ENCODE assay signal across 24 cellular contexts in genomic region chr17:79251824-79252223, GRCh38.
"Had no signal": no experiment of that assay in that cellular context is flagged by ENCODE, and none has a peak within 500 bp of the region (broad histone marks: within the 10 kb centered on the region; RNA-seq: fewer than 3 reads in every experiment).

No MANE protein-coding gene starts in this region.

- DNase-seq: activated CD4-positive, alpha-beta T cell treated with anti-CD3 and anti-CD28 coated beads for 48 hours; activated CD4-positive, alpha-beta T cell treated with anti-CD3 and anti-CD28 coated beads, Interleukin-2, amount 50 U/mL, for 4 hours; activated CD4-positive, CD25-positive, alpha-beta regulatory T cell treated with anti-CD3 and anti-CD28 coated beads, Interleukin-2, amount 50 U/mL, for 72 hours; activated CD8-positive, alpha-beta memory T cell treated with anti-CD3 and anti-CD28 coated beads, Interleukin-2, amount 50 U/mL, for 48 hours; activated CD8-positive, alpha-beta T cell treated with anti-CD3 and anti-CD28 coated beads, Interleukin-2, amount 10 ng/mL, durations not matched to agents 7 days and 5 days; activated effector memory CD4-positive, alpha-beta T cell treated with Interleukin-2 at 50 U/mL for 16 hours; activated naive CD4-positive, alpha-beta T cell; activated T-cell treated with anti-CD3 and anti-CD28 coated beads, Interleukin-2, amount 50 U/mL, for 24 hours; aorta; body of pancreas; Karpas-422; NCI-H1048; NCI-H1694; NCI-H2029; NCI-H2107; NCI-H510A treated with DMSO at 0.1 percent for 48 hours; SIG-M5; T-helper 17 cell; T-helper 9 cell had no signal

- H3K4me3 Mint-ChIP-seq: activated CD8-positive, alpha-beta T cell treated with anti-CD3 and anti-CD28 coated beads, Interleukin-2, amount 10 ng/mL, durations not matched to agents 7 days and 5 days; activated naive CD4-positive, alpha-beta T cell treated with anti-CD3 and anti-CD28 coated beads, Interleukin-2, amount 50 U/mL, for 24 hours; activated T-cell treated with anti-CD3 and anti-CD28 coated beads, Interleukin-2, amount 50 U/mL, for 24 hours; activated T-helper 1 cell treated with anti-CD3 and anti-CD28 coated beads, Interleukin-12 subunit alpha, Interleukin-12 subunit beta, Interleukin-2, Interleukin-4 antibody, amounts not matched to agents 30 ng/mL and 10 ng/mL and 1 ng/mL, durations not matched to agents 14 hours and 24 hours and 36 hours; T-helper 17 cell; WTC11 had no signal

- H3K27ac Mint-ChIP-seq: activated CD8-positive, alpha-beta T cell treated with anti-CD3 and anti-CD28 coated beads, Interleukin-2, amount 10 ng/mL, durations not matched to agents 7 days and 5 days; activated naive CD4-positive, alpha-beta T cell treated with anti-CD3 and anti-CD28 coated beads, Interleukin-2, amount 50 U/mL, for 24 hours; activated T-cell treated with anti-CD3 and anti-CD28 coated beads, Interleukin-2, amount 50 U/mL, for 24 hours; activated T-helper 1 cell treated with anti-CD3 and anti-CD28 coated beads, Interleukin-12 subunit alpha, Interleukin-12 subunit beta, Interleukin-2, Interleukin-4 antibody, amounts not matched to agents 30 ng/mL and 10 ng/mL and 1 ng/mL, durations not matched to agents 14 hours and 24 hours and 36 hours; T-helper 17 cell; WTC11 had no signal

- ATAC-seq: activated CD8-positive, alpha-beta T cell treated with anti-CD3 and anti-CD28 coated beads, Interleukin-2, amount 10 ng/mL, durations not matched to agents 7 days and 5 days; body of pancreas; K562; T-helper 17 cell; WTC11 had no signal

- H3K4me3 ChIP-seq: body of pancreas, cardiac muscle cell, K562 had no signal

- H3K4me1 Mint-ChIP-seq: activated naive CD4-positive, alpha-beta T cell treated with anti-CD3 and anti-CD28 coated beads, Interleukin-2, amount 50 U/mL, for 24 hours had no signal

- H3K4me1 ChIP-seq: body of pancreas had no signal

- H3K36me3 ChIP-seq: cardiac muscle cell had no signal

- H3K27ac ChIP-seq: body of pancreas, cardiac muscle cell had no signal

- H3K9me3 ChIP-seq: body of pancreas had no signal

- H3K9me3 Mint-ChIP-seq: activated naive CD4-positive, alpha-beta T cell treated with anti-CD3 and anti-CD28 coated beads, Interleukin-2, amount 50 U/mL, for 24 hours; activated T-cell treated with anti-CD3 and anti-CD28 coated beads, Interleukin-2, amount 50 U/mL, for 24 hours; activated T-helper 1 cell treated with anti-CD3 and anti-CD28 coated beads, Interleukin-12 subunit alpha, Interleukin-12 subunit beta, Interleukin-2, Interleukin-4 antibody, amounts not matched to agents 30 ng/mL and 10 ng/mL and 1 ng/mL, durations not matched to agents 14 hours and 24 hours and 36 hours; WTC11 had no signal

- H3K36me3 Mint-ChIP-seq: activated naive CD4-positive, alpha-beta T cell treated with anti-CD3 and anti-CD28 coated beads, Interleukin-2, amount 50 U/mL, for 24 hours; WTC11 had no signal
